ENCODE assay signal across 22 cellular contexts in the genomic region with DNA sequence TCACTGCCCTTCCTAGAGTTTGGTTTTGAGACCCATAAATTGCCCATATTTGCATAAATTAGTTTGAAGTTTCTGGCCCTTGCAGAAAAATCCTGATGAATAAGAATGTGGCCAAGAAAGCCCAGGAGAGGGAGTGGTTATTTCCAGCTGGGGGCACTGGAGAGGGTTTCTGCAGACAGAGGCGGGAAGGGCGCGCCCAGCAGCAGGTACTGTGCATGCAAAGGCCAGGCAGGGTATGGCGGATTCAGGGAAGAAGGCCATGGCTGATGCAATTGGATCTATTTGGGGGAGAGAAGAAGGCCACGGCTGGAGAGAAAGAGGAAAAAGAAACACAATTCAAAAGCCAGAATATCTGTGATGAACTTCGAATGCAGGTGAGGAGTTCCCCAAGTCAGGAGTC. TPM values are rescaled to one million over a fixed set of nuclear protein-coding genes. Genes with fewer than 3 reads are reported as not detected.
"Had no signal": no experiment of that assay in that cellular context is flagged by ENCODE, and none has a peak within 500 bp of the region (broad histone marks: within the 10 kb centered on the region; RNA-seq: fewer than 3 reads in every experiment).

No MANE protein-coding gene starts in this region.

- H3K36me3 ChIP-seq: brain microvascular endothelial cell, esophagus squamous epithelium, heart left ventricle, vagina, WERI-Rb-1 had no signal

- H3K27me3 ChIP-seq: brain microvascular endothelial cell, dorsolateral prefrontal cortex, esophagus squamous epithelium, heart left ventricle, testis, vagina had no signal

- H3K9me3 ChIP-seq: esophagus squamous epithelium, heart left ventricle, mucosa of descending colon, testis, vagina had no signal

- H3K4me3 ChIP-seq: dorsolateral prefrontal cortex, esophagus squamous epithelium, heart left ventricle, mucosa of descending colon, testis, vagina had no signal

- H3K27ac ChIP-seq: brain microvascular endothelial cell, dorsolateral prefrontal cortex, esophagus squamous epithelium, testis, vagina, WERI-Rb-1 had no signal

- DNase-seq: activated CD4-positive, alpha-beta T cell treated with anti-CD3 and anti-CD28 coated beads for 1 hour; activated CD4-positive, alpha-beta T cell treated with anti-CD3 and anti-CD28 coated beads, Interleukin-2, amount 50 U/mL, for 1 hour; activated CD8-positive, alpha-beta T cell treated with anti-CD3 and anti-CD28 coated beads, Interleukin-2, amount 10 ng/mL, durations not matched to agents 7 days and 5 days; activated gamma-delta T cell; anterior cingulate cortex; brain microvascular endothelial cell; caudate nucleus; dorsolateral prefrontal cortex; esophagus squamous epithelium; heart left ventricle; islet precursor cell; left colon; mucosa of descending colon; nephron progenitor cell; occipital lobe; stimulated activated CD4-positive, alpha-beta T cell treated with anti-CD3 and anti-CD28 coated beads, Interleukin-2, amount 100 ng/mL, for 24 hours; stimulated activated naive B cell treated with anti-CD40 and anti-IgM and Interleukin-4, amounts not matched to agents 10 μg/mL and 1 μg/mL and 100 μg/mL, for 72 hours; testis; WERI-Rb-1 had no signal

- ATAC-seq: activated CD8-positive, alpha-beta T cell treated with anti-CD3 and anti-CD28 coated beads, Interleukin-2, amount 10 ng/mL, durations not matched to agents 7 days and 5 days; heart left ventricle; left colon; mucosa of descending colon; sciatic nerve; stimulated activated naive B cell treated with anti-CD40 and anti-IgM and Interleukin-4, amounts not matched to agents 10 μg/mL and 1 μg/mL and 100 μg/mL, for 72 hours had no signal

- FAIRE-seq: small intestine had no signal

RNA-seq across cellular contexts. Expression of a gene that starts 48.2 kb away (rescaled TPM):
- total RNA-seq: activated CD8-positive, alpha-beta T cell treated with anti-CD3 and anti-CD28 coated beads, Interleukin-2, amount 10 ng/mL, durations not matched to agents 7 days and 5 days had no signal
